9 cellular contexts compared by ENCODE assay signal in genomic region chr3:133494469-133494868, GRCh38.
DNase-seq lines count a peak whose midpoint lies in the region; ATAC-seq and TF ChIP-seq lines count a peak whose summit lies in the region.
"Had no signal": no experiment of that assay in that cellular context is flagged by ENCODE, and none has a peak within 500 bp of the region (broad histone marks: within the 10 kb centered on the region; RNA-seq: fewer than 3 reads in every experiment).

No MANE protein-coding gene starts in this region.

- H3K4me1 ChIP-seq in left ventricle myocardium inferior (no peaks in the 10 kb centered on the region), RWPE2 (ENCODE audit: insufficient read depth, poor library complexity, severe bottlenecking) (no peaks in the 10 kb centered on the region), testis (no peaks in the 10 kb centered on the region)

- intact Hi-C loops in left ventricle myocardium inferior (cut with micrococcal nuclease) = no loop called here
- intact Hi-C loops in Right ventricle myocardium inferior (cut with DNase I) = no loop called here
- intact Hi-C loops in head of caudate nucleus (cut with DNase I) = no loop called here
- intact Hi-C loops in testis (cut with DNase I; ENCODE audit: low total_unique reads) = no loop called here

- H3K27ac ChIP-seq in left ventricle myocardium inferior (replicated peaks) (no peak overlapping the region), RWPE2 (ENCODE audit: poor library complexity, severe bottlenecking) (no peak overlapping the region), testis (no peak overlapping the region)

- TF ChIP-seq CTCF in left ventricle myocardium inferior (IDR thresholded peaks at IDR 0.05; ENCODE audit: borderline replicate concordance) (peak; percentile 34), RWPE2 (IDR thresholded peaks at IDR 0.05; ENCODE audit: poor library complexity, severe bottlenecking) (peak; percentile 41), fibroblast of pulmonary artery (IDR thresholded peaks at IDR 0.05; ENCODE audit: low read length, missing control alignments) (peak; percentile 58), testis (IDR thresholded peaks at IDR 0.05) (no peak)

- no peak for DNase-seq in left ventricle myocardium inferior
- DNase-seq in Right ventricle myocardium inferior (ENCODE audit: missing footprints) = no peak
- DNase-seq in RWPE2 (ENCODE audit: low spot score) = no peak
- peak; percentile 47 for DNase-seq in fibroblast of pulmonary artery (ENCODE audit: low read depth)
- no peak for DNase-seq in head of caudate nucleus
- DNase-seq in testis = no peak
- no peak for DNase-seq in activated CD4-positive, CD25-positive, alpha-beta regulatory T cell (lab: John Stamatoyannopoulos, UW)
- no peak for DNase-seq in NCI-H2107 treated with DMSO at 0.1 percent for 48 hours (lab: John Stamatoyannopoulos, UW; ENCODE audit: unreplicated experiment)
- DNase-seq: natural killer cell had no signal

- TF ChIP-seq POLR2A in testis (IDR thresholded peaks at IDR 0.05) = no peak

- no peak for ATAC-seq in Right ventricle myocardium inferior
- peak; percentile 33; the same call in 1 of the 3 replicates for ATAC-seq in RWPE2 (ENCODE audit: low read depth)
- ATAC-seq: natural killer cell had no signal

- H3K27me3 ChIP-seq in left ventricle myocardium inferior (ENCODE audit: low read depth) = no peaks in the 10 kb centered on the region
- H3K27me3 ChIP-seq in RWPE2 (ENCODE audit: insufficient read depth, poor library complexity, severe bottlenecking) = no peaks in the 10 kb centered on the region
- H3K27me3 ChIP-seq in testis = no peaks in the 10 kb centered on the region

- no peaks in the 10 kb centered on the region for H3K36me3 ChIP-seq in left ventricle myocardium inferior
- no peaks in the 10 kb centered on the region for H3K36me3 ChIP-seq in RWPE2 (ENCODE audit: low read depth)
- H3K36me3 ChIP-seq in testis (ENCODE audit: low read depth, missing control alignments) = no peaks in the 10 kb centered on the region

- H3K4me3 ChIP-seq in left ventricle myocardium inferior = no peak overlapping the region
- no peak overlapping the region for H3K4me3 ChIP-seq in RWPE2 (ENCODE audit: severe bottlenecking)
- H3K4me3 ChIP-seq in fibroblast of pulmonary artery (replicated peaks; ENCODE audit: low read depth, low read length) = no peak overlapping the region
- H3K4me3 ChIP-seq in testis = no peak overlapping the region

- 70 to 73% methylated on average over 6 of the region's 6 CpGs for WGBS in testis, 2 donors

- H3K9me3 ChIP-seq in left ventricle myocardium inferior (replicated peaks) (no peaks in the 10 kb centered on the region), RWPE2 (ENCODE audit: severe bottlenecking) (no peaks in the 10 kb centered on the region), testis (no peaks in the 10 kb centered on the region)

Comparison
In these comparisons a context has a peak if more than half of its experiments do, and no peak if none do; other contexts are left out.
1. CTCF ChIP-seq: peak in left ventricle myocardium inferior (single experiment), RWPE2 (single experiment) and fibroblast of pulmonary artery (single experiment); none in testis (0 of 3).